13 cellular contexts compared by ENCODE assay signal in the genomic region with DNA sequence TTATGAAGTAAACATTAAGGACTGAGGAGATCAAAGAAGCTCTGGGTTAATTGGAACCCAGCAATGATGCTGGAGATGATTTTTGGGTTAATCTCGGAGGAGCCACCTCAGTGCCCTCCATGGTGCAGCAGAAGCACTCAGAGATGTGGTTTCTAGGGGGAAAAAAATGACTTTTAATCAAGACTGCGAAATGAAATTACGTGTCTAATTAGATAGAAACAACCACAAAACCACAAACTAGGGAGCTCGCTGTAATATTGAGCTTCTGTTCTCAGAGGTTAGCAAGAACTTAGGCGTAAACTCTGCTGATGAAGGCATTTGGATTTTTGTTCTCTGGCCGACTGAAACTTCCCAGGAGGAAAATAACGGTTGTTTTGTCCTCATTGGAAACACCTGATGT.
A peak's percentile ranks its signal among the peaks of the same experiment; 100 is the strongest.
DNase-seq lines count a peak whose midpoint lies in the region; ATAC-seq and TF ChIP-seq lines count a peak whose summit lies in the region.
"Had no signal": no experiment of that assay in that cellular context is flagged by ENCODE, and none has a peak within 500 bp of the region (broad histone marks: within the 10 kb centered on the region; RNA-seq: fewer than 3 reads in every experiment).

No MANE protein-coding gene starts in this region.

- H3K9ac ChIP-seq in OCI-LY3 (ENCODE audit: low read length) (no peak overlapping the region), mesendoderm (ENCODE audit: low read length) (no peak overlapping the region)

- CTCF ChIA-PET in CD4-positive, alpha-beta memory T cell (lab: Charles Lee; ENCODE audit: partially characterized antibody) = no interaction called here

- H2AK5ac ChIP-seq in mesendoderm (ENCODE audit: low read length) = no peak overlapping the region

- H3K27me3 Mint-ChIP-seq in CD4-positive, alpha-beta memory T cell = no peaks in the 10 kb centered on the region

- no peak overlapping the region for H4K8ac ChIP-seq in mesendoderm (ENCODE audit: low read depth, low read length)

- H3K27ac Mint-ChIP-seq in CD4-positive, alpha-beta memory T cell = peak overlapping the region in 3 of 7 donors; percentile 31 to 58 (median 56)
- H3K27ac Mint-ChIP-seq: activated T-helper 1 cell treated with anti-CD3 and anti-CD28 coated beads, Interleukin-12 subunit alpha, Interleukin-12 subunit beta, Interleukin-2, Interleukin-4 antibody, amounts not matched to agents 30 ng/mL and 10 ng/mL and 1 ng/mL, durations not matched to agents 14 hours and 24 hours and 36 hours had no signal

- peaks cover 15 to 29% (median 21%) of the 10 kb centered on the region in 4 donors for H3K4me1 Mint-ChIP-seq in CD4-positive, alpha-beta memory T cell

- H3K18ac ChIP-seq in mesendoderm (ENCODE audit: low read length) = peak overlapping the region; percentile 28

- peaks cover 0 to 1% (median 0%) of the 10 kb centered on the region in 8 donors for H3K9me3 Mint-ChIP-seq in CD4-positive, alpha-beta memory T cell
- H3K9me3 Mint-ChIP-seq: activated T-helper 1 cell treated with anti-CD3 and anti-CD28 coated beads, Interleukin-12 subunit alpha, Interleukin-12 subunit beta, Interleukin-2, Interleukin-4 antibody, amounts not matched to agents 30 ng/mL and 10 ng/mL and 1 ng/mL, durations not matched to agents 14 hours and 24 hours and 36 hours had no signal

- H3K56ac ChIP-seq in mesendoderm (ENCODE audit: low read length) = no peak overlapping the region

- peak overlapping the region; percentile 18; the same call in 1 of the 2 replicates for H3K4me2 ChIP-seq in OCI-LY3 (ENCODE audit: low read length)
- no peak overlapping the region for H3K4me2 ChIP-seq in mesendoderm (ENCODE audit: low read length)

- POLR2A ChIA-PET in CD4-positive, alpha-beta memory T cell (lab: Charles Lee; ENCODE audit: partially characterized antibody) = no interaction called here

- TF ChIP-seq CTCF in OCI-LY3 (IDR thresholded peaks at IDR 0.05; ENCODE audit: low read depth, low read length) = no peak

- no peak for ATAC-seq in left colon
- ATAC-seq in HG03025 (IDR thresholded peaks at IDR 0.05; ENCODE audit: low FRiP score, unreplicated experiment) = no peak
- no peak for ATAC-seq in GM21526 (IDR thresholded peaks at IDR 0.05; ENCODE audit: low FRiP score, unreplicated experiment)
- ATAC-seq: left lung had no signal

- no peak overlapping the region for H2BK15ac ChIP-seq in mesendoderm (replicated peaks; ENCODE audit: low read depth)

- no peak overlapping the region for H4K5ac ChIP-seq in mesendoderm (ENCODE audit: low read length)

- H3K4me3 ChIP-seq in CD4-positive, alpha-beta memory T cell (ENCODE audit: low read length in 2 of 2) = no peak overlapping the region
- H3K4me3 ChIP-seq in OCI-LY3 (ENCODE audit: low read length) (no peak overlapping the region), mesendoderm (ENCODE audit: low read length) (no peak overlapping the region)
- H3K4me3 ChIP-seq: left lung, MG63, testis had no signal

- peak overlapping the region in 6 of 8 donors; percentile 7 to 68 (median 56) for H3K4me3 Mint-ChIP-seq in CD4-positive, alpha-beta memory T cell
- H3K4me3 Mint-ChIP-seq: activated T-helper 1 cell treated with anti-CD3 and anti-CD28 coated beads, Interleukin-12 subunit alpha, Interleukin-12 subunit beta, Interleukin-2, Interleukin-4 antibody, amounts not matched to agents 30 ng/mL and 10 ng/mL and 1 ng/mL, durations not matched to agents 14 hours and 24 hours and 36 hours had no signal

- H2BK5ac ChIP-seq in mesendoderm (ENCODE audit: low read length) = no peak overlapping the region

- no peak overlapping the region for H3K4ac ChIP-seq in mesendoderm (ENCODE audit: low read depth, low read length)

- H3K36me3 ChIP-seq in CD4-positive, alpha-beta memory T cell (ENCODE audit: insufficient read depth, low read length) = no peaks in the 10 kb centered on the region
- no peaks in the 10 kb centered on the region for H3K36me3 ChIP-seq in OCI-LY3 (replicated peaks; ENCODE audit: low read depth, low read length)
- no peaks in the 10 kb centered on the region for H3K36me3 ChIP-seq in mesendoderm (ENCODE audit: control insufficient read depth, insufficient read depth, low read length)
- H3K36me3 ChIP-seq: left lung, MG63 had no signal

- DNase-seq in CD1c-positive myeloid dendritic cell (ENCODE audit: extremely low spot score) (peak; percentile 13), mesendoderm (no peak), left colon (no peak)
- DNase-seq in CD4-positive, alpha-beta memory T cell = peak in 4 of 5 donors; percentile 13 to 28 (median 24)
- DNase-seq: aorta, left lung, MG63, NCI-H2029, testis had no signal

- no peak overlapping the region for H3K27ac ChIP-seq in CD4-positive, alpha-beta memory T cell (ENCODE audit: low read depth, low read length)
- H3K27ac ChIP-seq in OCI-LY3 (ENCODE audit: low read length) (no peak overlapping the region), mesendoderm (ENCODE audit: low read depth, low read length) (no peak overlapping the region)
- H3K27ac ChIP-seq: left lung, testis had no signal

- no peaks in the 10 kb centered on the region for H3K36me3 Mint-ChIP-seq in CD4-positive, alpha-beta memory T cell

- peaks cover 3% of the 10 kb centered on the region; the same call in 1 of the 2 replicates for H4K20me1 ChIP-seq in OCI-LY3 (ENCODE audit: insufficient read depth, low read length)

- H3K79me2 ChIP-seq in OCI-LY3 (ENCODE audit: low read length) (no peaks in the 10 kb centered on the region), mesendoderm (ENCODE audit: control insufficient read depth, insufficient read depth, low read length) (no peaks in the 10 kb centered on the region)

- no peak overlapping the region for H2BK120ac ChIP-seq in mesendoderm (ENCODE audit: low read depth, low read length)

- intact Hi-C loops in CD4-positive, alpha-beta memory T cell (cut with micrococcal nuclease) = no loop called here
- intact Hi-C loops in left colon (cut with DNase I, micrococcal nuclease) = no loop called here

- no peaks in the 10 kb centered on the region for H3K27me3 ChIP-seq in CD4-positive, alpha-beta memory T cell (ENCODE audit: insufficient read depth, low read length)
- peaks cover 36% of the 10 kb centered on the region for H3K27me3 ChIP-seq in OCI-LY3 (ENCODE audit: low read depth, low read length)
- H3K27me3 ChIP-seq in mesendoderm (ENCODE audit: insufficient read depth, low read length, poor library complexity) = no peaks in the 10 kb centered on the region
- H3K27me3 ChIP-seq: left lung, MG63, testis had no signal

- H3K4me1 ChIP-seq in CD4-positive, alpha-beta memory T cell (ENCODE audit: insufficient read depth, low read length) = peaks cover 26% of the 10 kb centered on the region
- H3K4me1 ChIP-seq in OCI-LY3 (ENCODE audit: low read length) = peaks cover 20% of the 10 kb centered on the region
- no peaks in the 10 kb centered on the region for H3K4me1 ChIP-seq in mesendoderm (ENCODE audit: control insufficient read depth, low read depth, low read length)
- H3K4me1 ChIP-seq: left lung, testis had no signal

- H2AFZ ChIP-seq in OCI-LY3 (ENCODE audit: low read depth, low read length) = no peak overlapping the region

- no peak overlapping the region for H3K23ac ChIP-seq in mesendoderm (ENCODE audit: low read length)

- no peaks in the 10 kb centered on the region for H3K9me3 ChIP-seq in CD4-positive, alpha-beta memory T cell (ENCODE audit: control insufficient read depth in 1 of 2, low read length in 2 of 2)
- no peaks in the 10 kb centered on the region for H3K9me3 ChIP-seq in OCI-LY3 (ENCODE audit: insufficient read depth, low read length)
- H3K9me3 ChIP-seq: left lung, MG63, testis had no signal

- WGBS in mesendoderm (ENCODE audit: extremely low coverage, insufficient coverage, low lambda C conversion rate) = no CpG with 5 or more reads among the region's 7 CpGs

- H3K79me1 ChIP-seq in mesendoderm (ENCODE audit: low read length) = no peaks in the 10 kb centered on the region

Comparison
In these comparisons a context has a peak if more than half of its experiments do, and no peak if none do; other contexts are left out.
1. DNase-seq: peak in CD1c-positive myeloid dendritic cell (single experiment) and CD4-positive, alpha-beta memory T cell (4 of 5); none in mesendoderm (single experiment) and left colon (0 of 2).